22 cellular contexts compared by ENCODE assay signal in the genomic region with DNA sequence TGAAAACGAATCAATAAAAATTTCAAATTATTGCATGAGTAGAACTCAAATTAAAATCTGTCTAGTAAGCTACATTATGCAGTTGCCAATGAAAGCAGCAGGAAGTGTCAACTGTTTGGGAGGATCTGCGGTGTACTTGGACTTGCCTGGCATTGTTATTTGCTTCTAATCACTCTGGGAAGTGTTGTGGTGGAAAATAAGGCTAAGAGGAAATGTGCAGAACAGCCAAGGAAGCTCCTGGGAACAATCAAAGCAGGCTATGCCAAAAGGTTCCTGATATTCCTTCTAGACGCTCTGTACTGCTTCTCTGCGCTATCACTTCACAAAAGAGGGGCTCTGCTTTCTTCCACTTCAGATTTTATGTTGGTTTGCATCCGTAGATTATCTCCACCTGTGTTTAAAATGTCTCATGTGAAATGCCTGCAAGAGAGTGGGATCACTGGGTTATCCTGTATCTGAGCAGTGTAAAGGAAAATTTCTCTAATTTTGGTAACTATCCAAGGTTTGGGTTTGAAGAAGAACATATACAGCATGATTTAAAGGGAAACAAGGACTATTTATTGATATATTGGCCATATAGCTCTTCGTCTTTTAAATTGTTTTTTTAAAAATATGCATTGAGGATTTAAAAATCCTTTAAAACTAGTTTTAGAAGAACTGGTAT.
"Had no signal": no experiment of that assay in that cellular context is flagged by ENCODE, and none has a peak within 500 bp of the region (broad histone marks: within the 10 kb centered on the region; RNA-seq: fewer than 3 reads in every experiment).

No MANE protein-coding gene starts in this region.

- H3K27me3 Mint-ChIP-seq: activated naive CD8-positive, alpha-beta T cell; memory B cell; naive B cell; stimulated activated naive CD8-positive, alpha-beta T cell treated with anti-CD3 and anti-CD28 coated beads, Interleukin-15, amount 100 ng/mL, for 72 hours had no signal

- ATAC-seq: gastroesophageal sphincter; left colon; stimulated activated naive CD8-positive, alpha-beta T cell treated with anti-CD3 and anti-CD28 coated beads, Interleukin-15, amount 100 ng/mL, for 72 hours had no signal

- H3K4me3 ChIP-seq: cardiac muscle cell, gastroesophageal sphincter, prostate gland, right lobe of liver, smooth muscle cell, suprapubic skin, transverse colon, vagina had no signal

- H3K4me3 Mint-ChIP-seq: activated naive CD8-positive, alpha-beta T cell; endodermal cell; memory B cell; naive B cell; neural crest cell; stimulated activated naive CD8-positive, alpha-beta T cell treated with anti-CD3 and anti-CD28 coated beads, Interleukin-15, amount 100 ng/mL, for 72 hours had no signal

- H3K4me2 ChIP-seq: smooth muscle cell had no signal

- H3K27ac Mint-ChIP-seq: activated naive CD8-positive, alpha-beta T cell; endodermal cell; memory B cell; naive B cell had no signal

- H3K4me1 ChIP-seq: gastroesophageal sphincter, prostate gland, right lobe of liver, suprapubic skin, transverse colon, vagina had no signal

- H3K27me3 ChIP-seq: cardiac muscle cell, gastroesophageal sphincter, right lobe of liver, suprapubic skin, transverse colon, vagina had no signal

- H3K36me3 ChIP-seq: cardiac muscle cell, gastroesophageal sphincter, prostate gland, right lobe of liver, suprapubic skin, transverse colon, vagina, WERI-Rb-1 had no signal

- H3K9me3 ChIP-seq: gastroesophageal sphincter, prostate gland, right lobe of liver, suprapubic skin, transverse colon, vagina had no signal

- DNase-seq: activated CD4-positive, alpha-beta T cell treated with anti-CD3 and anti-CD28 coated beads for 1 hour; activated CD4-positive, alpha-beta T cell treated with anti-CD3 and anti-CD28 coated beads, Interleukin-2, amount 50 U/mL, for 4 hours; activated gamma-delta T cell; endodermal cell; erythroblast; left colon; naive B cell; right lobe of liver; stimulated activated CD4-positive, alpha-beta T cell treated with anti-CD3 and anti-CD28 coated beads, Interleukin-4, amount 100 ng/mL, for 1 hour; stimulated activated naive CD8-positive, alpha-beta T cell treated with anti-CD3 and anti-CD28 coated beads, Interleukin-15, amount 100 ng/mL, for 72 hours; T-helper 2 cell; transverse colon; WERI-Rb-1 had no signal

- H3K9me3 Mint-ChIP-seq: memory B cell had no signal

- H3K4me1 Mint-ChIP-seq: endodermal cell; memory B cell; naive B cell; neural crest cell; stimulated activated naive CD8-positive, alpha-beta T cell treated with anti-CD3 and anti-CD28 coated beads, Interleukin-15, amount 100 ng/mL, for 72 hours had no signal

- H3K36me3 Mint-ChIP-seq: activated naive CD8-positive, alpha-beta T cell; memory B cell; naive B cell had no signal

- H3K27ac ChIP-seq: cardiac muscle cell, prostate gland, right lobe of liver, suprapubic skin, transverse colon, vagina, WERI-Rb-1 had no signal
